25 cellular contexts compared by ENCODE assay signal in the genomic region with DNA sequence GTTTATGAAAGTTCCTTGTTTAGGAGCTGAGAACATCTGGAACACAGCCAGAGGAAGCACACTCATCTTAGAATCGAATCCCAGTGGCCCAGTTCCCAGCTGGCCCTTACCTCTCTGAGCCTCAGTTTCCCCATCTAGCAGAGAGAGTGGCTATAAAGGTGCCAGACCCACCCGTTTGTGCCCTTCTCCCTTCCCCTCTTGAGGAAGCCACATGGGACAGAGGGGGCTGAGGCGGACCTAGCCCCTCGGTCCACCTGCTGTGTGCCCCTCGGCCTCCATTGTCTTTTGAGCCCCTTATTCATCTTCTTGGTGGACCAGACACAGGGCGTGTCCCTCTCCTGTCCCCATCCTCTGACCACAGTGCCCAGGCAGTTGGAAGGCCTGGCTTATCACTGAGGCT. TPM values are rescaled to one million over a fixed set of nuclear protein-coding genes. Genes with fewer than 3 reads are reported as not detected.
"Had no signal": no experiment of that assay in that cellular context is flagged by ENCODE, and none has a peak within 500 bp of the region (broad histone marks: within the 10 kb centered on the region; RNA-seq: fewer than 3 reads in every experiment).

No MANE protein-coding gene starts in this region.

- H3K9ac ChIP-seq: KMS-11 had no signal

- H3K4me2 ChIP-seq: KMS-11 had no signal

- H3K27ac ChIP-seq: HL-60, KMS-11, SJCRH30 had no signal

- H3K27ac Mint-ChIP-seq: IgD-negative memory B cell had no signal

- H3K9me3 ChIP-seq: SJCRH30 had no signal

- H3K36me3 Mint-ChIP-seq: IgD-negative memory B cell had no signal

- H3K4me3 ChIP-seq: K562, SJCRH30 had no signal

- ATAC-seq: PC-3, Right ventricle myocardium inferior had no signal

- H3K36me3 ChIP-seq: SJCRH30 had no signal

- DNase-seq: MV-4-11; NCI-H1048; NCI-H1105; NCI-H1417; NCI-H1436 treated with DMSO at 0.1 percent for 48 hours; NCI-H1694; NCI-H187 treated with DMSO at 0.1 percent for 48 hours; NCI-H2029 treated with DMSO at 0.1 percent for 48 hours; NCI-H2171 treated with DMSO at 0.1 percent for 48 hours; NCI-H345; NCI-H526 treated with DMSO at 0.1 percent for 48 hours; NCI-H748 treated with DMSO at 0.1 percent for 48 hours; NK-92 treated with Interleukin-12 subunit alpha and Interleukin-12 subunit beta, amount 100 ng/mL, for 24 hours; PC-3; SHP77 treated with DMSO at 0.1 percent for 48 hours had no signal

- H3K9me3 Mint-ChIP-seq: IgD-negative memory B cell had no signal

RNA-seq across cellular contexts. Expression of a gene that starts 5.9 kb away (rescaled TPM):
- total RNA-seq: LHCN-M2, NCI-H460, SJCRH30 had no signal

RNA-seq across cellular contexts. Expression of a gene that starts 58.1 kb away (rescaled TPM):
- total RNA-seq: K562, LHCN-M2, MCF 10A, NCI-H460, OCI-LY7, PC-3, Right ventricle myocardium inferior, SJCRH30 had no signal
- polyA plus RNA-seq: IgD-negative memory B cell, K562 had no signal
